In genomic region chr4:176964116-176964691, GRCh38 we compare ENCODE assay signal across 10 cellular contexts.
DNase-seq lines count a peak whose midpoint lies in the region; ATAC-seq and TF ChIP-seq lines count a peak whose summit lies in the region.
"Had no signal": no experiment of that assay in that cellular context is flagged by ENCODE, and none has a peak within 500 bp of the region (broad histone marks: within the 10 kb centered on the region; RNA-seq: fewer than 3 reads in every experiment).

No MANE protein-coding gene starts in this region.

- H3K27ac Mint-ChIP-seq in WTC11 = no peak overlapping the region
- H3K27ac Mint-ChIP-seq in neural progenitor cell = no peak overlapping the region
- H3K27ac Mint-ChIP-seq: mesothelial cell of epicardium had no signal

- no peak overlapping the region for H3K4me2 ChIP-seq in KMS-11
- no peak overlapping the region for H3K4me2 ChIP-seq in neural progenitor cell
- H3K4me2 ChIP-seq: A549 had no signal

- no peaks in the 10 kb centered on the region for H3K9me3 ChIP-seq in neural progenitor cell (ENCODE audit: low read depth)
- H3K9me3 ChIP-seq: A549 had no signal

- H3K36me3 Mint-ChIP-seq in WTC11 (no peaks in the 10 kb centered on the region), neural progenitor cell (no peaks in the 10 kb centered on the region)
- H3K36me3 Mint-ChIP-seq: mesothelial cell of epicardium had no signal

- DNase-seq in NCI-H748 (lab: John Stamatoyannopoulos, UW; ENCODE audit: unreplicated experiment) (peak; percentile 32), NCI-H748 treated with DMSO at 0.1 percent for 48 hours (lab: John Stamatoyannopoulos, UW) (no peak), WTC11 (ENCODE audit: low spot score) (peak; percentile 42), neural progenitor cell (ENCODE audit: low spot score) (no peak), inferior parietal cortex (ENCODE audit: extremely low spot score) (no peak), NCI-H187 treated with DMSO at 0.1 percent for 48 hours (lab: John Stamatoyannopoulos, UW) (no peak)

- H3K9ac ChIP-seq in KMS-11 = no peak overlapping the region
- no peak overlapping the region for H3K9ac ChIP-seq in neural progenitor cell

- ATAC-seq in WTC11 = peak; percentile 75
- ATAC-seq in GM18861 (IDR thresholded peaks at IDR 0.05; ENCODE audit: unreplicated experiment) = no peak
- ATAC-seq: A549 had no signal

- no peaks in the 10 kb centered on the region for H3K27me3 Mint-ChIP-seq in WTC11 (ENCODE audit: low read depth)
- peaks cover 3% of the 10 kb centered on the region for H3K27me3 Mint-ChIP-seq in neural progenitor cell (ENCODE audit: insufficient read depth, low read depth)

- TF ChIP-seq CTCF in KMS-11 (conservative IDR thresholded peaks at IDR 0.05; ENCODE audit: low read depth, low read length) = peak; percentile 54
- TF ChIP-seq CTCF in WTC11 (IDR thresholded peaks at IDR 0.05) = no peak; the same call in 1 of the 2 replicates
- TF ChIP-seq CTCF in neural progenitor cell (IDR thresholded peaks at IDR 0.05) = peak; percentile 43

- H3K9me3 Mint-ChIP-seq in WTC11 = no peaks in the 10 kb centered on the region
- H3K9me3 Mint-ChIP-seq in neural progenitor cell = no peaks in the 10 kb centered on the region
- H3K9me3 Mint-ChIP-seq: mesothelial cell of epicardium had no signal

- H3K4me1 ChIP-seq in KMS-11 (ENCODE audit: low read depth, poor library complexity, severe bottlenecking) (peaks cover 14% of the 10 kb centered on the region), neural progenitor cell (no peaks in the 10 kb centered on the region)
- H3K4me1 ChIP-seq: A549 had no signal

- H3K4me3 ChIP-seq in KMS-11 (IDR thresholded peaks at IDR 0.05; ENCODE audit: insufficient read depth, low read depth, low read length) (no peak overlapping the region), neural progenitor cell (no peak overlapping the region)
- H3K4me3 ChIP-seq: A549 had no signal

- H3F3A ChIP-seq in neural progenitor cell (ENCODE audit: low read depth) = no peaks in the 10 kb centered on the region

- H4K20me1 ChIP-seq in KMS-11 (ENCODE audit: insufficient read depth) = no peaks in the 10 kb centered on the region
- no peaks in the 10 kb centered on the region for H4K20me1 ChIP-seq in neural progenitor cell (ENCODE audit: low read depth)

- POLR2A ChIA-PET in WTC11 (lab: Charles Lee) = no interaction called here

- H3K79me2 ChIP-seq in KMS-11 (ENCODE audit: insufficient read depth, low read depth) = no peaks in the 10 kb centered on the region
- no peaks in the 10 kb centered on the region for H3K79me2 ChIP-seq in neural progenitor cell (ENCODE audit: low read depth)

- no peak overlapping the region for H2AFZ ChIP-seq in KMS-11 (ENCODE audit: low read depth)
- H2AFZ ChIP-seq in neural progenitor cell (replicated peaks) = no peak overlapping the region

- CTCF ChIA-PET in WTC11 (lab: Charles Lee) = interaction anchor here (0.8 to 2.1 kb wide), 8 partner anchors 9 to 417 kb away, joined by 3 to 37 read pairs (median 4); no protein-coding TSS in a partner anchor

- H3K27me3 ChIP-seq in KMS-11 (ENCODE audit: insufficient read depth, low read depth) = no peaks in the 10 kb centered on the region
- H3K27me3 ChIP-seq in neural progenitor cell = no peaks in the 10 kb centered on the region

- H3K4me1 Mint-ChIP-seq in WTC11 = 0 out of 2 replicates have a peak, but pooled peaks cover 4% of the 10 kb centered on the region
- H3K4me1 Mint-ChIP-seq in neural progenitor cell = peaks cover 8% of the 10 kb centered on the region

- H3K36me3 ChIP-seq in KMS-11 (ENCODE audit: insufficient read depth) (no peaks in the 10 kb centered on the region), neural progenitor cell (no peaks in the 10 kb centered on the region)

- H3K27ac ChIP-seq in KMS-11 (no peak overlapping the region), neural progenitor cell (no peak overlapping the region)
- H3K27ac ChIP-seq: A549 had no signal

- H3K4me3 Mint-ChIP-seq in WTC11 = no peak overlapping the region
- H3K4me3 Mint-ChIP-seq in neural progenitor cell = no peak overlapping the region
- H3K4me3 Mint-ChIP-seq: mesothelial cell of epicardium had no signal

TF ChIP-seq in WTC11, 78 proteins besides CTCF, POLR2A, EP300 and RAD21:
- TF ChIP-seq ATF6 (CRISPR knock-in tag; IDR thresholded peaks at IDR 0.05) (no peak), ZNF512 (CRISPR knock-in tag; IDR thresholded peaks at IDR 0.05; ENCODE audit: borderline replicate concordance) (peak; percentile 66; the same call in 1 of the 2 replicates)

Comparison
In these comparisons a context has a peak if more than half of its experiments do, and no peak if none do; other contexts are left out.
1. DNase-seq: peak in NCI-H748 (single experiment) and WTC11 (single experiment); none in NCI-H748 treated with DMSO at 0.1 percent for 48 hours (single experiment), neural progenitor cell (single experiment), inferior parietal cortex (single experiment) and NCI-H187 treated with DMSO at 0.1 percent for 48 hours (single experiment).